ENCODE assay signal across 8 cellular contexts in genomic region chr1:86773331-86774288, GRCh38.
A peak's percentile ranks its signal among the peaks of the same experiment; 100 is the strongest.
DNase-seq lines count a peak whose midpoint lies in the region; ATAC-seq and TF ChIP-seq lines count a peak whose summit lies in the region.

No MANE protein-coding gene starts in this region.

- no peak overlapping the region for H3K9ac ChIP-seq in colonic mucosa (ENCODE audit: low read depth in 2 of 2, low read length in 2 of 2)

- H3K4me1 Mint-ChIP-seq in activated T-helper 2 cell treated with anti-CD3 and anti-CD28 coated beads, Interferon-gamma antibody, Interleukin-2, Interleukin-4, amounts not matched to agents 10 μg/mL and 5 μg/mL and 100 μg/mL, durations not matched to agents 14 hours and 24 hours and 36 hours (ENCODE audit: low read depth) = peaks cover 19% of the 10 kb centered on the region

- intact Hi-C loops in activated T-helper 2 cell treated with anti-CD3 and anti-CD28 coated beads, Interferon-gamma antibody, Interleukin-2, Interleukin-4, amounts not matched to agents 10 μg/mL and 5 μg/mL and 100 μg/mL, durations not matched to agents 14 hours and 24 hours and 36 hours (cut with micrococcal nuclease) = loop anchor here (1.0 to 10.0 kb wide), 2 partner anchors 221 to 378 kb away; no protein-coding TSS in a partner anchor
- intact Hi-C loops in colonic mucosa (cut with DNase I) = no loop called here

- H3K36me3 Mint-ChIP-seq in activated T-helper 2 cell treated with anti-CD3 and anti-CD28 coated beads, Interferon-gamma antibody, Interleukin-2, Interleukin-4, amounts not matched to agents 10 μg/mL and 5 μg/mL and 100 μg/mL, durations not matched to agents 14 hours and 24 hours and 36 hours (ENCODE audit: low read depth) = no peaks in the 10 kb centered on the region

- TF ChIP-seq CTCF in colonic mucosa (IDR thresholded peaks at IDR 0.05) = no peak

- H3K27ac ChIP-seq in mesodermal cell (ENCODE audit: low read depth, low read length, severe bottlenecking) = peak overlapping the region; percentile 94
- H3K27ac ChIP-seq in colonic mucosa = no peak overlapping the region

- H3K9me3 ChIP-seq in mesodermal cell (ENCODE audit: control insufficient read depth, low read length) = no peaks in the 10 kb centered on the region
- no peaks in the 10 kb centered on the region for H3K9me3 ChIP-seq in colonic mucosa

- ATAC-seq in GM18909 (IDR thresholded peaks at IDR 0.05; ENCODE audit: poor library complexity, unreplicated experiment) = peak; percentile 28
- ATAC-seq in HG02973 (IDR thresholded peaks at IDR 0.05; ENCODE audit: unreplicated experiment) = peak; percentile 14

- H3K4me3 ChIP-seq in mesodermal cell (ENCODE audit: extremely low read depth, insufficient read depth, low read length, poor library complexity, severe bottlenecking) (no peak overlapping the region), colonic mucosa (no peak overlapping the region)

- WGBS in mesodermal cell (ENCODE audit: insufficient coverage in 2 of 2), 2 experiments = 53 to 60% methylated on average over 2 to 3 of the region's 5 CpGs

- peak overlapping the region; percentile 77 for H3K27ac Mint-ChIP-seq in activated T-helper 2 cell treated with anti-CD3 and anti-CD28 coated beads, Interferon-gamma antibody, Interleukin-2, Interleukin-4, amounts not matched to agents 10 μg/mL and 5 μg/mL and 100 μg/mL, durations not matched to agents 14 hours and 24 hours and 36 hours

- H3K27me3 Mint-ChIP-seq in activated T-helper 2 cell treated with anti-CD3 and anti-CD28 coated beads, Interferon-gamma antibody, Interleukin-2, Interleukin-4, amounts not matched to agents 10 μg/mL and 5 μg/mL and 100 μg/mL, durations not matched to agents 14 hours and 24 hours and 36 hours (ENCODE audit: low read depth) = peaks cover 1% of the 10 kb centered on the region

- H3K4me3 Mint-ChIP-seq in activated T-helper 2 cell treated with anti-CD3 and anti-CD28 coated beads, Interferon-gamma antibody, Interleukin-2, Interleukin-4, amounts not matched to agents 10 μg/mL and 5 μg/mL and 100 μg/mL, durations not matched to agents 14 hours and 24 hours and 36 hours (ENCODE audit: low read depth) = peak overlapping the region; percentile 9

- no peaks in the 10 kb centered on the region for H3K9me3 Mint-ChIP-seq in activated T-helper 2 cell treated with anti-CD3 and anti-CD28 coated beads, Interferon-gamma antibody, Interleukin-2, Interleukin-4, amounts not matched to agents 10 μg/mL and 5 μg/mL and 100 μg/mL, durations not matched to agents 14 hours and 24 hours and 36 hours

- no peaks in the 10 kb centered on the region for H3K36me3 ChIP-seq in mesodermal cell (ENCODE audit: control insufficient read depth, insufficient read depth, low read length)
- H3K36me3 ChIP-seq in colonic mucosa = no peaks in the 10 kb centered on the region

- DNase-seq in activated T-helper 2 cell treated with anti-CD3 and anti-CD28 coated beads, Interferon-gamma antibody, Interleukin-2, Interleukin-4, amounts not matched to agents 10 μg/mL and 5 μg/mL and 100 μg/mL, durations not matched to agents 14 hours and 24 hours and 36 hours (ENCODE audit: low spot score) = no peak
- DNase-seq in HPDE6-E6E7 (ENCODE audit: extremely low spot score) (no peak), SKM-1 (lab: John Stamatoyannopoulos, UW; ENCODE audit: unreplicated experiment) (no peak), colonic mucosa (no peak), globus pallidus (ENCODE audit: low spot score) (no peak)

- peaks cover 41% of the 10 kb centered on the region for H3K4me1 ChIP-seq in mesodermal cell (ENCODE audit: control insufficient read depth, insufficient read depth, low read length, poor library complexity, severe bottlenecking)
- peaks cover 8% of the 10 kb centered on the region for H3K4me1 ChIP-seq in colonic mucosa

- H3K27me3 ChIP-seq in colonic mucosa = no peaks in the 10 kb centered on the region
